10 cellular contexts compared by ENCODE assay signal in the genomic region with DNA sequence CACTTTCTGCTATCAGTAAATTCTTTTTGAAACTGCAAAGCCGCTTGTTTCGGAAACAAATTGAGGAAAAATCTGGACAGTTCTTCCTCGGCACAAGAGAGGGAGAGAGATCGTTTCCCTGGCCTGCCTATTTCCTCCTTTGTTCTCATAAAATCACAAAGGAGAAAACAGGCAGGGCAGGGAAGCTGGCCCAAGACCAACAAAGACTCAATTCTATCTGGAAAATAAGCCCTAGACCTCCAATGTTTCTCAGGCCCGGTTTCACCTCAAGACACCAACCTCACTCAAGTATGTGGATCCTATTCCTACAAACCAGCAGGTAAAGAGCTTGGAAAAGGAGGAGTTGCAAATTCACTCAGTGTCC. TPM values are rescaled to one million over a fixed set of nuclear protein-coding genes. Genes with fewer than 3 reads are reported as not detected.
DNase-seq lines count a peak whose midpoint lies in the region; ATAC-seq and TF ChIP-seq lines count a peak whose summit lies in the region.
"Had no signal": no experiment of that assay in that cellular context is flagged by ENCODE, and none has a peak within 500 bp of the region (broad histone marks: within the 10 kb centered on the region; RNA-seq: fewer than 3 reads in every experiment).

No MANE protein-coding gene starts in this region.

- H3K36me3 Mint-ChIP-seq in activated naive CD4-positive, alpha-beta T cell treated with anti-CD3 and anti-CD28 coated beads, Interleukin-2, amount 10 ng/mL, durations not matched to agents 7 days and 5 days = peaks cover 16% of the 10 kb centered on the region
- H3K36me3 Mint-ChIP-seq in activated naive CD4-positive, alpha-beta T cell treated with anti-CD3 and anti-CD28 coated beads, Interleukin-2, amount 50 U/mL, for 72 hours = peaks cover 0 to 25% of the 10 kb centered on the region in 2 donors
- peaks cover 9% of the 10 kb centered on the region for H3K36me3 Mint-ChIP-seq in effector memory CD8-positive, alpha-beta T cell (ENCODE audit: insufficient read depth)
- H3K36me3 Mint-ChIP-seq in nephron progenitor cell (ENCODE audit: low read depth) (peaks cover 25% of the 10 kb centered on the region), type B pancreatic cell (peaks cover 17% of the 10 kb centered on the region)
- H3K36me3 Mint-ChIP-seq in activated CD8-positive, alpha-beta T cell treated with anti-CD3 and anti-CD28 coated beads, Interleukin-2, amount 10 ng/mL, durations not matched to agents 7 days and 5 days (ENCODE audit: low read depth) = peaks cover 32% of the 10 kb centered on the region

- POLR2A ChIA-PET in activated CD8-positive, alpha-beta T cell treated with anti-CD3 and anti-CD28 coated beads, Interleukin-2, amount 10 ng/mL, durations not matched to agents 7 days and 5 days (lab: Charles Lee) = interaction anchor here (0.7 kb wide), 1 partner anchor 20 kb away, joined by 4 read pairs; a partner anchor contains a TSS

- H3K27ac Mint-ChIP-seq in activated naive CD4-positive, alpha-beta T cell treated with anti-CD3 and anti-CD28 coated beads, Interleukin-2, amount 10 ng/mL, durations not matched to agents 7 days and 5 days = peak overlapping the region; percentile 6
- H3K27ac Mint-ChIP-seq in activated naive CD4-positive, alpha-beta T cell treated with anti-CD3 and anti-CD28 coated beads, Interleukin-2, amount 50 U/mL, for 72 hours = peak overlapping the region in 1 of 2 donors; percentile 44
- H3K27ac Mint-ChIP-seq in effector memory CD8-positive, alpha-beta T cell = peak overlapping the region; percentile 19 to 76
- H3K27ac Mint-ChIP-seq in nephron progenitor cell (peak overlapping the region; percentile 88), type B pancreatic cell (peak overlapping the region; percentile 85)
- no peak overlapping the region for H3K27ac Mint-ChIP-seq in activated CD8-positive, alpha-beta T cell treated with anti-CD3 and anti-CD28 coated beads, Interleukin-2, amount 10 ng/mL, durations not matched to agents 7 days and 5 days

- CTCF ChIA-PET in activated naive CD4-positive, alpha-beta T cell treated with anti-CD3 and anti-CD28 coated beads, Interleukin-2, amount 10 ng/mL, durations not matched to agents 7 days and 5 days (lab: Charles Lee) = interaction anchor here (1.0 kb wide), 1 partner anchor 761 kb away, joined by 3 read pairs; no protein-coding TSS in a partner anchor
- CTCF ChIA-PET in activated CD8-positive, alpha-beta T cell treated with anti-CD3 and anti-CD28 coated beads, Interleukin-2, amount 10 ng/mL, durations not matched to agents 7 days and 5 days (lab: Charles Lee) = no interaction called here

- no peak overlapping the region for H3K4me3 Mint-ChIP-seq in activated naive CD4-positive, alpha-beta T cell treated with anti-CD3 and anti-CD28 coated beads, Interleukin-2, amount 10 ng/mL, durations not matched to agents 7 days and 5 days
- no peak overlapping the region for H3K4me3 Mint-ChIP-seq in effector memory CD8-positive, alpha-beta T cell
- H3K4me3 Mint-ChIP-seq in nephron progenitor cell = no peak overlapping the region
- no peak overlapping the region for H3K4me3 Mint-ChIP-seq in type B pancreatic cell
- no peak overlapping the region for H3K4me3 Mint-ChIP-seq in activated CD8-positive, alpha-beta T cell treated with anti-CD3 and anti-CD28 coated beads, Interleukin-2, amount 10 ng/mL, durations not matched to agents 7 days and 5 days

- no peak for TF ChIP-seq CTCF in nephron progenitor cell (IDR thresholded peaks at IDR 0.05)
- TF ChIP-seq CTCF in type B pancreatic cell (conservative IDR thresholded peaks at IDR 0.05) = no peak

- no peak for ATAC-seq in activated naive CD4-positive, alpha-beta T cell treated with anti-CD3 and anti-CD28 coated beads, Interleukin-2, amount 50 U/mL, for 72 hours
- ATAC-seq in effector memory CD8-positive, alpha-beta T cell (replicated peaks) = no peak
- ATAC-seq in activated CD8-positive, alpha-beta T cell treated with anti-CD3 and anti-CD28 coated beads, Interleukin-2, amount 10 ng/mL, durations not matched to agents 7 days and 5 days = no peak
- ATAC-seq: T-cell had no signal

- no peak for DNase-seq in activated naive CD4-positive, alpha-beta T cell treated with anti-CD3 and anti-CD28 coated beads, Interleukin-2, amount 10 ng/mL, durations not matched to agents 7 days and 5 days
- no peak for DNase-seq in activated naive CD4-positive, alpha-beta T cell treated with anti-CD3 and anti-CD28 coated beads, Interleukin-2, amount 50 U/mL, for 72 hours (ENCODE audit: low spot score in 2 of 2)
- DNase-seq in effector memory CD8-positive, alpha-beta T cell = no peak
- DNase-seq in nephron progenitor cell = no peak
- no peak for DNase-seq in type B pancreatic cell (ENCODE audit: extremely low spot score, unreplicated experiment)
- DNase-seq in D341Med (ENCODE audit: low spot score) = no peak
- DNase-seq in NCI-H2227 (lab: John Stamatoyannopoulos, UW; ENCODE audit: unreplicated experiment) = no peak
- no peak for DNase-seq in activated CD8-positive, alpha-beta T cell treated with anti-CD3 and anti-CD28 coated beads, Interleukin-2, amount 10 ng/mL, durations not matched to agents 7 days and 5 days
- DNase-seq: stimulated activated CD4-positive, alpha-beta T cell treated with anti-CD3 and anti-CD28 coated beads, Interleukin-12 subunit alpha, Interleukin-12 subunit beta, amount 100 ng/mL, for 4 hours; T-cell had no signal

- H3K9me3 Mint-ChIP-seq in activated naive CD4-positive, alpha-beta T cell treated with anti-CD3 and anti-CD28 coated beads, Interleukin-2, amount 10 ng/mL, durations not matched to agents 7 days and 5 days = no peaks in the 10 kb centered on the region
- H3K9me3 Mint-ChIP-seq in activated naive CD4-positive, alpha-beta T cell treated with anti-CD3 and anti-CD28 coated beads, Interleukin-2, amount 50 U/mL, for 72 hours = peaks cover 0 to 5% of the 10 kb centered on the region in 2 donors
- H3K9me3 Mint-ChIP-seq in effector memory CD8-positive, alpha-beta T cell = no peaks in the 10 kb centered on the region
- H3K9me3 Mint-ChIP-seq in nephron progenitor cell (no peaks in the 10 kb centered on the region), type B pancreatic cell (no peaks in the 10 kb centered on the region)
- H3K9me3 Mint-ChIP-seq in activated CD8-positive, alpha-beta T cell treated with anti-CD3 and anti-CD28 coated beads, Interleukin-2, amount 10 ng/mL, durations not matched to agents 7 days and 5 days (ENCODE audit: insufficient read depth) = no peaks in the 10 kb centered on the region
- H3K9me3 Mint-ChIP-seq: T-cell had no signal

- H3K27me3 Mint-ChIP-seq in activated naive CD4-positive, alpha-beta T cell treated with anti-CD3 and anti-CD28 coated beads, Interleukin-2, amount 10 ng/mL, durations not matched to agents 7 days and 5 days = no peaks in the 10 kb centered on the region
- H3K27me3 Mint-ChIP-seq in effector memory CD8-positive, alpha-beta T cell = no peaks in the 10 kb centered on the region
- H3K27me3 Mint-ChIP-seq in nephron progenitor cell (ENCODE audit: low read depth, poor library complexity) = no peaks in the 10 kb centered on the region
- H3K27me3 Mint-ChIP-seq in type B pancreatic cell = no peaks in the 10 kb centered on the region
- H3K27me3 Mint-ChIP-seq in activated CD8-positive, alpha-beta T cell treated with anti-CD3 and anti-CD28 coated beads, Interleukin-2, amount 10 ng/mL, durations not matched to agents 7 days and 5 days (ENCODE audit: low read depth) = no peaks in the 10 kb centered on the region
- H3K27me3 Mint-ChIP-seq: T-cell had no signal

- peaks cover 38% of the 10 kb centered on the region for H3K4me1 Mint-ChIP-seq in activated naive CD4-positive, alpha-beta T cell treated with anti-CD3 and anti-CD28 coated beads, Interleukin-2, amount 10 ng/mL, durations not matched to agents 7 days and 5 days
- H3K4me1 Mint-ChIP-seq in effector memory CD8-positive, alpha-beta T cell (ENCODE audit: low read depth in 2 of 2) = peaks cover 34 to 78% of the 10 kb centered on the region in 2 donors
- H3K4me1 Mint-ChIP-seq in nephron progenitor cell = peaks cover 46% of the 10 kb centered on the region
- peaks cover 45% of the 10 kb centered on the region for H3K4me1 Mint-ChIP-seq in type B pancreatic cell (ENCODE audit: unreplicated experiment)
- peaks cover 11% of the 10 kb centered on the region for H3K4me1 Mint-ChIP-seq in activated CD8-positive, alpha-beta T cell treated with anti-CD3 and anti-CD28 coated beads, Interleukin-2, amount 10 ng/mL, durations not matched to agents 7 days and 5 days (ENCODE audit: low read depth)

RNA-seq across cellular contexts. Expression of a gene that starts 19.5 kb away (rescaled TPM):
- 10 to 100 TPM; 48.7 to 51.0 TPM for total RNA-seq in activated naive CD4-positive, alpha-beta T cell treated with anti-CD3 and anti-CD28 coated beads, Interleukin-2, amount 50 U/mL, for 72 hours
- total RNA-seq in type B pancreatic cell (ENCODE audit: low replicate concordance) = 100 and 107 TPM in 2 replicates
- total RNA-seq in activated CD8-positive, alpha-beta T cell treated with anti-CD3 and anti-CD28 coated beads, Interleukin-2, amount 10 ng/mL, durations not matched to agents 7 days and 5 days = 10 to 100 TPM; 57.5 to 59.7 TPM
